ENCODE assay signal across 14 cellular contexts in genomic region chr1:83626603-83627002, GRCh38.
DNase-seq lines count a peak whose midpoint lies in the region; ATAC-seq and TF ChIP-seq lines count a peak whose summit lies in the region.
"Had no signal": no experiment of that assay in that cellular context is flagged by ENCODE, and none has a peak within 500 bp of the region (broad histone marks: within the 10 kb centered on the region; RNA-seq: fewer than 3 reads in every experiment).

No MANE protein-coding gene starts in this region.

- POLR2A ChIA-PET in SK-N-SH (lab: Yijun Ruan, JAX), result no interaction called here

- H3K4me2 ChIP-seq in SK-N-SH, result no peak overlapping the region
- H3K4me2 ChIP-seq: BLaER1 treated with 17β-estradiol and CSF1 and Interleukin-3, amounts not matched to agents 10 nM and 100 nM had no signal

- no peaks in the 10 kb centered on the region for H3K36me3 ChIP-seq in SK-N-SH (replicated peaks in 1 of 2; ENCODE audit: control insufficient read depth in 1 of 2, insufficient read depth in 2 of 2, low read length in 1 of 2)
- H3K36me3 ChIP-seq: BLaER1 treated with 17β-estradiol and CSF1 and Interleukin-3, amounts not matched to agents 10 nM and 100 nM; right lobe of liver had no signal

- no peak overlapping the region for H2AFZ ChIP-seq in SK-N-SH (ENCODE audit: low read depth)

- H3K79me2 ChIP-seq in SK-N-SH (ENCODE audit: insufficient read depth), result no peaks in the 10 kb centered on the region

- TF ChIP-seq EP300 in SK-N-SH (IDR thresholded peaks at IDR 0.05; ENCODE audit: borderline replicate concordance in 1 of 2, low read depth in 1 of 2, low read length in 1 of 2), result no peak

- H3K27me3 ChIP-seq in SK-N-SH (ENCODE audit: insufficient read depth), result no peaks in the 10 kb centered on the region
- H3K27me3 ChIP-seq: BLaER1 treated with 17β-estradiol and CSF1 and Interleukin-3, amounts not matched to agents 10 nM and 100 nM; right lobe of liver had no signal

- H3K4me1 ChIP-seq in SK-N-SH (ENCODE audit: control insufficient read depth in 1 of 2, insufficient read depth in 2 of 2, low read depth in 1 of 2, low read length in 1 of 2), result peaks cover 0 to 9% of the 10 kb centered on the region in 2 experiments; a peak in 1 of 4 replicates
- H3K4me1 ChIP-seq: BLaER1 treated with 17β-estradiol and CSF1 and Interleukin-3, amounts not matched to agents 10 nM and 100 nM had no signal

- H3K27ac ChIP-seq in VCaP (peak overlapping the region; percentile 20; the same call in 1 of the 2 replicates), SK-N-SH (ENCODE audit: low read depth in 2 of 2, low read length in 1 of 2) (no peak overlapping the region; a peak in 1 of 4 replicates)
- H3K27ac ChIP-seq: BLaER1 treated with 17β-estradiol and CSF1 and Interleukin-3, amounts not matched to agents 10 nM and 100 nM; right lobe of liver had no signal

- CTCF ChIA-PET in SK-N-SH (lab: Yijun Ruan, JAX), result interaction anchor here (0.6 to 2.3 kb wide), 5 partner anchors 9 to 17 kb away, joined by 3 to 7 read pairs (median 4); no protein-coding TSS in a partner anchor

- DNase-seq in DMS79 treated with DMSO at 0.1 percent for 48 hours (lab: John Stamatoyannopoulos, UW) (peak; percentile 10), NCI-H1092 (lab: John Stamatoyannopoulos, UW) (peak; percentile 29), foreskin fibroblast (no peak), dedifferentiated amniotic fluid mesenchymal stem cell (ENCODE audit: extremely low spot score) (no peak), SK-N-SH (no peak)
- DNase-seq: activated CD4-positive, CD25-positive, alpha-beta regulatory T cell treated with anti-CD3 and anti-CD28 coated beads, Interleukin-2, amount 50 U/mL, for 72 hours; activated T-cell treated with anti-CD3 and anti-CD28 coated beads, Interleukin-2, amount 50 U/mL, for 48 hours; effector CD4-positive, alpha-beta T cell; naive B cell had no signal

- no peaks in the 10 kb centered on the region for H3K9me2 ChIP-seq in SK-N-SH

- no peak overlapping the region for H3K9ac ChIP-seq in SK-N-SH
- H3K9ac ChIP-seq: BLaER1 treated with 17β-estradiol and CSF1 and Interleukin-3, amounts not matched to agents 10 nM and 100 nM had no signal

- WGBS in SK-N-SH (ENCODE audit: low lambda C conversion rate), result 7% methylated on average over 1 of the region's 1 CpG

- TF ChIP-seq CTCF in VCaP (conservative IDR thresholded peaks at IDR 0.05) (no peak), foreskin fibroblast (IDR thresholded peaks at IDR 0.05; ENCODE audit: low read depth, low read length) (no peak), SK-N-SH (IDR thresholded peaks at IDR 0.05) (no peak)

- no peaks in the 10 kb centered on the region for H3K9me3 ChIP-seq in SK-N-SH
- H3K9me3 ChIP-seq: right lobe of liver had no signal

- H3K4me3 ChIP-seq in foreskin fibroblast (ENCODE audit: low read depth in 1 of 2, low read length in 2 of 2) (no peak overlapping the region), SK-N-SH (ENCODE audit: low read depth in 2 of 2, low read length in 1 of 2) (no peak overlapping the region)
- H3K4me3 ChIP-seq: BLaER1 treated with 17β-estradiol and CSF1 and Interleukin-3, amounts not matched to agents 10 nM and 100 nM; right lobe of liver had no signal

- no peaks in the 10 kb centered on the region for H3F3A ChIP-seq in SK-N-SH (replicated peaks; ENCODE audit: insufficient read depth)

- no peak for TF ChIP-seq RAD21 in SK-N-SH (IDR thresholded peaks at IDR 0.05; ENCODE audit: low read length)

- ATAC-seq in GM19351 (IDR thresholded peaks at IDR 0.05; ENCODE audit: unreplicated experiment), result peak; percentile 64
- no peak for ATAC-seq in HG03280 (IDR thresholded peaks at IDR 0.05; ENCODE audit: unreplicated experiment)

- no peaks in the 10 kb centered on the region for H4K20me1 ChIP-seq in SK-N-SH (ENCODE audit: insufficient read depth)
- H4K20me1 ChIP-seq: BLaER1 treated with 17β-estradiol and CSF1 and Interleukin-3, amounts not matched to agents 10 nM and 100 nM had no signal

TF ChIP-seq in SK-N-SH, 30 proteins besides CTCF, POLR2A, EP300 and RAD21:
- TF ChIP-seq, protein P1, sequence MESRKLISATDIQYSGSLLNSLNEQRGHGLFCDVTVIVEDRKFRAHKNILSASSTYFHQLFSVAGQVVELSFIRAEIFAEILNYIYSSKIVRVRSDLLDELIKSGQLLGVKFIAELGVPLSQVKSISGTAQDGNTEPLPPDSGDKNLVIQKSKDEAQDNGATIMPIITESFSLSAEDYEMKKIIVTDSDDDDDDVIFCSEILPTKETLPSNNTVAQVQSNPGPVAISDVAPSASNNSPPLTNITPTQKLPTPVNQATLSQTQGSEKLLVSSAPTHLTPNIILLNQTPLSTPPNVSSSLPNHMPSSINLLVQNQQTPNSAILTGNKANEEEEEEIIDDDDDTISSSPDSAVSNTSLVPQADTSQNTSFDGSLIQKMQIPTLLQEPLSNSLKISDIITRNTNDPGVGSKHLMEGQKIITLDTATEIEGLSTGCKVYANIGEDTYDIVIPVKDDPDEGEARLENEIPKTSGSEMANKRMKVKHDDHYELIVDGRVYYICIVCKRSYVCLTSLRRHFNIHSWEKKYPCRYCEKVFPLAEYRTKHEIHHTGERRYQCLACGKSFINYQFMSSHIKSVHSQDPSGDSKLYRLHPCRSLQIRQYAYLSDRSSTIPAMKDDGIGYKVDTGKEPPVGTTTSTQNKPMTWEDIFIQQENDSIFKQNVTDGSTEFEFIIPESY (IDR thresholded peaks at IDR 0.05; ENCODE audit: borderline replicate concordance, low read depth), result no peak
- no peak for TF ChIP-seq EZH2phosphoT487 (IDR thresholded peaks at IDR 0.05; ENCODE audit: borderline replicate concordance, low read depth)
- no peak for TF ChIP-seq NRF1 (IDR thresholded peaks at IDR 0.05; ENCODE audit: low read depth, low read length)
- no peak for TF ChIP-seq JUND (IDR thresholded peaks at IDR 0.05)
- TF ChIP-seq IRF3 (IDR thresholded peaks at IDR 0.05; ENCODE audit: low read depth, low read length), result no peak
- no peak for TF ChIP-seq RFX5 (IDR thresholded peaks at IDR 0.05; ENCODE audit: low read length)
- TF ChIP-seq MEF2A (IDR thresholded peaks at IDR 0.05; ENCODE audit: borderline replicate concordance, low read depth), result no peak
- no peak for TF ChIP-seq MAX (IDR thresholded peaks at IDR 0.05; ENCODE audit: low read depth)
- TF ChIP-seq TEAD4 (IDR thresholded peaks at IDR 0.05; ENCODE audit: borderline replicate concordance, insufficient read depth), result no peak
- no peak for TF ChIP-seq NFIC (IDR thresholded peaks at IDR 0.05; ENCODE audit: borderline replicate concordance)
- no peak for TF ChIP-seq ELF1 (IDR thresholded peaks at IDR 0.05)
- TF ChIP-seq, protein P2, sequence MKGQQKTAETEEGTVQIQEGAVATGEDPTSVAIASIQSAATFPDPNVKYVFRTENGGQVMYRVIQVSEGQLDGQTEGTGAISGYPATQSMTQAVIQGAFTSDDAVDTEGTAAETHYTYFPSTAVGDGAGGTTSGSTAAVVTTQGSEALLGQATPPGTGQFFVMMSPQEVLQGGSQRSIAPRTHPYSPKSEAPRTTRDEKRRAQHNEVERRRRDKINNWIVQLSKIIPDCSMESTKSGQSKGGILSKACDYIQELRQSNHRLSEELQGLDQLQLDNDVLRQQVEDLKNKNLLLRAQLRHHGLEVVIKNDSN (IDR thresholded peaks at IDR 0.05; ENCODE audit: borderline replicate concordance, low read depth), result no peak
- TF ChIP-seq FOSL2 (IDR thresholded peaks at IDR 0.05; ENCODE audit: borderline replicate concordance, low read depth), result no peak
- TF ChIP-seq, protein P3, sequence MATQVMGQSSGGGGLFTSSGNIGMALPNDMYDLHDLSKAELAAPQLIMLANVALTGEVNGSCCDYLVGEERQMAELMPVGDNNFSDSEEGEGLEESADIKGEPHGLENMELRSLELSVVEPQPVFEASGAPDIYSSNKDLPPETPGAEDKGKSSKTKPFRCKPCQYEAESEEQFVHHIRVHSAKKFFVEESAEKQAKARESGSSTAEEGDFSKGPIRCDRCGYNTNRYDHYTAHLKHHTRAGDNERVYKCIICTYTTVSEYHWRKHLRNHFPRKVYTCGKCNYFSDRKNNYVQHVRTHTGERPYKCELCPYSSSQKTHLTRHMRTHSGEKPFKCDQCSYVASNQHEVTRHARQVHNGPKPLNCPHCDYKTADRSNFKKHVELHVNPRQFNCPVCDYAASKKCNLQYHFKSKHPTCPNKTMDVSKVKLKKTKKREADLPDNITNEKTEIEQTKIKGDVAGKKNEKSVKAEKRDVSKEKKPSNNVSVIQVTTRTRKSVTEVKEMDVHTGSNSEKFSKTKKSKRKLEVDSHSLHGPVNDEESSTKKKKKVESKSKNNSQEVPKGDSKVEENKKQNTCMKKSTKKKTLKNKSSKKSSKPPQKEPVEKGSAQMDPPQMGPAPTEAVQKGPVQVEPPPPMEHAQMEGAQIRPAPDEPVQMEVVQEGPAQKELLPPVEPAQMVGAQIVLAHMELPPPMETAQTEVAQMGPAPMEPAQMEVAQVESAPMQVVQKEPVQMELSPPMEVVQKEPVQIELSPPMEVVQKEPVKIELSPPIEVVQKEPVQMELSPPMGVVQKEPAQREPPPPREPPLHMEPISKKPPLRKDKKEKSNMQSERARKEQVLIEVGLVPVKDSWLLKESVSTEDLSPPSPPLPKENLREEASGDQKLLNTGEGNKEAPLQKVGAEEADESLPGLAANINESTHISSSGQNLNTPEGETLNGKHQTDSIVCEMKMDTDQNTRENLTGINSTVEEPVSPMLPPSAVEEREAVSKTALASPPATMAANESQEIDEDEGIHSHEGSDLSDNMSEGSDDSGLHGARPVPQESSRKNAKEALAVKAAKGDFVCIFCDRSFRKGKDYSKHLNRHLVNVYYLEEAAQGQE (IDR thresholded peaks at IDR 0.05; ENCODE audit: low read depth, low read length), result no peak
- no peak for TF ChIP-seq YY1 (IDR thresholded peaks at IDR 0.05; ENCODE audit: low read depth)

Comparison
In these comparisons a context has a peak if more than half of its experiments do, and no peak if none do; other contexts are left out.
1. DNase-seq: peak in DMS79 treated with DMSO at 0.1 percent for 48 hours (single experiment) and NCI-H1092 (single experiment); none in foreskin fibroblast (0 of 2), dedifferentiated amniotic fluid mesenchymal stem cell (single experiment) and SK-N-SH (single experiment).